8 cellular contexts compared by ENCODE assay signal in the genomic region with DNA sequence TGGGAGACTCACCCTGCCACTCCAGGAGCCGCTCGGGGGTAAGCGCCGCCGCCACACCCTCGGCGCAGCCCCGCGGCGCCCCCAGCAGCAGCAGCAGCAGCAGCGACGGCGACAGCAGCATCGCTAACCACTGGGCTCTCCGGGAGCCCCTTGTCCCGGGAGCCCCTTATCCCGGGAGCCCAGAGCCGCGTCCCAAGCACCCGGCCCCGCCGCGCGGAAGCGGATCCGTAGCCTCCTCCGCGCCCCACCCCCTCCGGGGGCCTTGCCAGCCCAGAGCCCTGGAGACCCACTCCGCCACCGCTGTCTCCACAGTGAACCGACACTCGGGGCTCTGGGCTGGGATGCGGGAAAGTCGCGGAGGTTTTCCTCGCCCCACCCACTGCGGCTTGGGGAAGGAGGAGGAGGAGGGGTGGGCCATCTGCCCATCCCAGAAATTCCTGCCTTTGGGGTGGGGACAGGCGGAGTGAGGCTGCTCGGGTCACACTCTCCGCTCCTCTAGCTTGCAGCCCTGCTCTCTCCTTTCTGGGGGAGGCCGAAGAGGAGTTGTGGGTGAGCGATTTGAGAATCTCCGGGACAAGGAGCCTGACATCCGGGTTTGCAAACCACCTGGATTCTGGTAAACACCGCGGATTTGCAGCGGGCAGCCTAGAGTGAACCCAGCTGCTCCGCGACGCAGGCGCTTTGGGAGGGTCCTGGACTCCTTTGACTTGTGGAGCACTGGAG. TPM values are rescaled to one million over a fixed set of nuclear protein-coding genes. Genes with fewer than 3 reads are reported as not detected.
DNase-seq lines count a peak whose midpoint lies in the region; ATAC-seq, FAIRE-seq and TF ChIP-seq lines count a peak whose summit lies in the region.

Gene PLA2R1 (minus strand): TSS at position 333 of the 723 bp plus-strand sequence. CDS start 212 bp downstream, at position 121.

- H3K79me2 ChIP-seq in HepG2 (ENCODE audit: insufficient read depth, low read length): no peaks in the 10 kb centered on the region

- no peak for TF ChIP-seq RAD21 in HepG2 (CRISPR knock-in tag; IDR thresholded peaks at IDR 0.05)

- peaks cover 17% of the 10 kb centered on the region for H3K4me1 Mint-ChIP-seq in CD14-positive monocyte
- peaks cover 15% of the 10 kb centered on the region for H3K4me1 Mint-ChIP-seq in dendritic cell treated with granulocyte-macrophage colony-stimulating factor and Interleukin-4, amounts not matched to agents 40 ng/mL and 50 ng/mL, for 4 days (ENCODE audit: low read depth)
- peaks cover 8% of the 10 kb centered on the region for H3K4me1 Mint-ChIP-seq in stimulated activated naive CD8-positive, alpha-beta T cell treated with anti-CD3 and anti-CD28 coated beads, Interleukin-15, Interleukin-2, amounts not matched to agents 100 ng/mL and 50 ng/mL, for 24 hours (ENCODE audit: low read depth)

- no peaks in the 10 kb centered on the region for H4K20me1 ChIP-seq in HepG2 (ENCODE audit: insufficient read depth, low read length)

- no TSS peak for BruUV-seq in HepG2 (replicated peaks; lab: Mats Ljungman, UMichigan)

- H3K4me2 ChIP-seq in HepG2 (ENCODE audit: low read depth, low read length): peak within 1 kb of the TSS; percentile 39

- no peak for TF ChIP-seq EP300 in HepG2 (IDR thresholded peaks at IDR 0.05; ENCODE audit: low read depth in 2 of 2, low read length in 2 of 2)
- TF ChIP-seq EP300 in HepG2 (CRISPR knock-in tag; IDR thresholded peaks at IDR 0.05; ENCODE audit: borderline replicate concordance): no peak

- CTCF ChIA-PET in HepG2 (lab: Yijun Ruan, JAX; ENCODE audit: low intra/inter-chr PET ratio, low total read pairs): no interaction called here

- FAIRE-seq in HepG2 (lab: Jason Lieb, UNC): no peak

- 24% methylated on average over 12 of the region's 52 CpGs for WGBS in HepG2 (ENCODE audit: low lambda C conversion rate)

- in situ Hi-C loops in HepG2 (cut with HindIII; ENCODE audit: extremely low pct_ligation_motif_present, low pct_unique_long_range_greater_than_20kb): no loop called here

- ATAC-seq in HepG2 (peak; percentile 49), HG03045 (IDR thresholded peaks at IDR 0.05; ENCODE audit: unreplicated experiment) (no peak)

- H3K4me3 ChIP-seq in HepG2 (replicated peaks in 1 of 3; ENCODE audit: insufficient read depth in 1 of 3, low read depth in 2 of 3, low read length in 3 of 3): peak within 1 kb of the TSS in 1 of 3 experiments; percentile 36; a peak in 1 of 6 replicates

- peak within 1 kb of the TSS; percentile 78 to 91 for H3K4me3 Mint-ChIP-seq in CD14-positive monocyte
- peak within 1 kb of the TSS; percentile 85 for H3K4me3 Mint-ChIP-seq in dendritic cell treated with granulocyte-macrophage colony-stimulating factor and Interleukin-4, amounts not matched to agents 40 ng/mL and 50 ng/mL, for 4 days
- H3K4me3 Mint-ChIP-seq in stimulated activated naive CD8-positive, alpha-beta T cell treated with anti-CD3 and anti-CD28 coated beads, Interleukin-15, Interleukin-2, amounts not matched to agents 100 ng/mL and 50 ng/mL, for 24 hours: peak within 1 kb of the TSS; percentile 70

- peaks cover 3 to 31% of the 10 kb centered on the region in 2 experiments; a peak in 3 of 5 replicates for H3K27me3 ChIP-seq in HepG2 (ENCODE audit: control insufficient read depth in 1 of 2, insufficient read depth in 2 of 2, low read length in 2 of 2)

- H3K9me3 ChIP-seq in HepG2 (ENCODE audit: low read length): no peaks in the 10 kb centered on the region

- no peak within 1 kb of the TSS for H3K27ac ChIP-seq in HepG2 (ENCODE audit: extremely low read length, insufficient read depth, low read length)

- peaks cover 0 to 13% (median 7%) of the 10 kb centered on the region in 7 donors for H3K9me3 Mint-ChIP-seq in CD14-positive monocyte
- no peaks in the 10 kb centered on the region for H3K9me3 Mint-ChIP-seq in dendritic cell treated with granulocyte-macrophage colony-stimulating factor and Interleukin-4, amounts not matched to agents 40 ng/mL and 50 ng/mL, for 4 days
- no peaks in the 10 kb centered on the region for H3K9me3 Mint-ChIP-seq in stimulated activated naive CD8-positive, alpha-beta T cell treated with anti-CD3 and anti-CD28 coated beads, Interleukin-15, Interleukin-2, amounts not matched to agents 100 ng/mL and 50 ng/mL, for 24 hours

- H3K36me3 Mint-ChIP-seq in CD14-positive monocyte: peaks cover 0 to 2% of the 10 kb centered on the region in 2 donors
- peaks cover 5% of the 10 kb centered on the region for H3K36me3 Mint-ChIP-seq in dendritic cell treated with granulocyte-macrophage colony-stimulating factor and Interleukin-4, amounts not matched to agents 40 ng/mL and 50 ng/mL, for 4 days (ENCODE audit: low read depth)
- no peaks in the 10 kb centered on the region for H3K36me3 Mint-ChIP-seq in stimulated activated naive CD8-positive, alpha-beta T cell treated with anti-CD3 and anti-CD28 coated beads, Interleukin-15, Interleukin-2, amounts not matched to agents 100 ng/mL and 50 ng/mL, for 24 hours (ENCODE audit: low read depth)

- no peak for TF ChIP-seq POLR2A in HepG2 (IDR thresholded peaks at IDR 0.05; ENCODE audit: insufficient read depth in 1 of 2, low read depth in 2 of 2, low read length in 2 of 2)

- H3K9ac ChIP-seq in HepG2 (ENCODE audit: insufficient read depth, low read depth, low read length): no peak within 1 kb of the TSS

- intact Hi-C loops in CD14-positive monocyte (cut with micrococcal nuclease) (no loop called here), HepG2 (cut with micrococcal nuclease; ENCODE audit: unreplicated experiment) (no loop called here)
- intact Hi-C loops in dendritic cell treated with granulocyte-macrophage colony-stimulating factor and Interleukin-4, amounts not matched to agents 40 ng/mL and 50 ng/mL, for 4 days (cut with micrococcal nuclease): no loop called here

- H3K4me1 ChIP-seq in HepG2 (ENCODE audit: insufficient read depth, low read length): peaks cover 7% of the 10 kb centered on the region; the same call in 1 of the 2 replicates

- H2AFZ ChIP-seq in HepG2 (ENCODE audit: low read length): no peak within 1 kb of the TSS

- TF ChIP-seq CTCF in CD14-positive monocyte (IDR thresholded peaks at IDR 0.05): no peak
- no peak for TF ChIP-seq CTCF in HepG2 (CRISPR knock-in tag; IDR thresholded peaks at IDR 0.05)
- TF ChIP-seq CTCF in GM20000 (IDR thresholded peaks at IDR 0.05; ENCODE audit: extremely low read depth, missing control alignments): no peak

- DNase-seq in CD14-positive monocyte (ENCODE audit: low spot score) (no peak), NCI-H2171 treated with DMSO at 0.1 percent for 48 hours (lab: John Stamatoyannopoulos, UW) (peak; percentile 60), HepG2 (ENCODE audit: low spot score) (no peak), GM20000 (ENCODE audit: low spot score) (no peak), activated gamma-delta T cell (lab: John Stamatoyannopoulos, UW) (no peak)

- peaks cover 20 to 34% (median 26%) of the 10 kb centered on the region in 3 donors for H3K27me3 Mint-ChIP-seq in CD14-positive monocyte (ENCODE audit: low read depth in 3 of 3)
- peaks cover 27% of the 10 kb centered on the region for H3K27me3 Mint-ChIP-seq in dendritic cell treated with granulocyte-macrophage colony-stimulating factor and Interleukin-4, amounts not matched to agents 40 ng/mL and 50 ng/mL, for 4 days
- H3K27me3 Mint-ChIP-seq in stimulated activated naive CD8-positive, alpha-beta T cell treated with anti-CD3 and anti-CD28 coated beads, Interleukin-15, Interleukin-2, amounts not matched to agents 100 ng/mL and 50 ng/mL, for 24 hours: peaks cover 46% of the 10 kb centered on the region

- peak within 1 kb of the TSS in 2 of 7 donors; percentile 1 to 25 for H3K27ac Mint-ChIP-seq in CD14-positive monocyte
- H3K27ac Mint-ChIP-seq in dendritic cell treated with granulocyte-macrophage colony-stimulating factor and Interleukin-4, amounts not matched to agents 40 ng/mL and 50 ng/mL, for 4 days: peak within 1 kb of the TSS; percentile 77
- no peak within 1 kb of the TSS for H3K27ac Mint-ChIP-seq in stimulated activated naive CD8-positive, alpha-beta T cell treated with anti-CD3 and anti-CD28 coated beads, Interleukin-15, Interleukin-2, amounts not matched to agents 100 ng/mL and 50 ng/mL, for 24 hours

- POLR2A ChIA-PET in HepG2 (lab: Yijun Ruan, JAX): no interaction called here

- no peaks in the 10 kb centered on the region for H3K36me3 ChIP-seq in HepG2 (replicated peaks in 1 of 2; ENCODE audit: control insufficient read depth in 1 of 2, insufficient read depth in 2 of 2, low read length in 2 of 2)

TF ChIP-seq in HepG2, 621 proteins besides CTCF, POLR2A, EP300 and RAD21:
- TF ChIP-seq ZNF772 (CRISPR knock-in tag; IDR thresholded peaks at IDR 0.05) (no peak), EZH2 (conservative IDR thresholded peaks at IDR 0.05; ENCODE audit: low read depth, low read length) (peak; percentile 67; the same call in 1 of the 2 replicates)

RNA-seq across cellular contexts. Expression of gene PLA2R1, which starts in this region (rescaled TPM):
- polyA plus RNA-seq in CD14-positive monocyte: not detected
- not detected in 2 replicates for total RNA-seq in HepG2 (2016; rRNA removed; fragmentation: Illumina TruSeq; extraction: Trizol)
- total RNA-seq in HepG2 (2016; cell fraction: cytosol; rRNA removed; fragmentation: Illumina TruSeq; extraction: Trizol; ENCODE audit: low read depth): not detected in 2 replicates
- total RNA-seq in HepG2 (2016; cell fraction: insoluble cytoplasmic fraction; rRNA removed; fragmentation: Illumina TruSeq; extraction: Trizol): not detected in 2 replicates
- not detected in 2 replicates for total RNA-seq in HepG2 (2016; cell fraction: membrane; rRNA removed; fragmentation: Illumina TruSeq; extraction: Trizol)
- not detected in 2 replicates for total RNA-seq in HepG2 (2016; cell fraction: nucleus; rRNA removed; fragmentation: Illumina TruSeq; extraction: Trizol)
- polyA plus RNA-seq in HepG2 (2011; rRNA removed): not detected in 2 replicates
- polyA plus RNA-seq in HepG2 (2011; cell fraction: cytosol; rRNA removed): not detected in 2 replicates
- polyA plus RNA-seq in HepG2 (2011; cell fraction: nucleus; rRNA removed): not detected in 2 replicates
- not detected in 2 replicates for polyA plus RNA-seq in HepG2 (2012)
- not detected in 2 replicates for polyA plus RNA-seq in HepG2 (2016; cell fraction: cytosol; fragmentation: Illumina TruSeq; extraction: Trizol; ENCODE audit: low read depth)
- not detected in 2 replicates for polyA plus RNA-seq in HepG2 (2016; cell fraction: insoluble cytoplasmic fraction; fragmentation: Illumina TruSeq; extraction: Trizol; ENCODE audit: low read depth)
- polyA plus RNA-seq in HepG2 (2016; cell fraction: membrane; fragmentation: Illumina TruSeq; extraction: Trizol; ENCODE audit: low read depth): not detected in 2 replicates
- not detected in 2 replicates for polyA plus RNA-seq in HepG2 (2016; cell fraction: nucleus; fragmentation: Illumina TruSeq; extraction: Trizol; ENCODE audit: insufficient read depth, low read depth)
- polyA minus RNA-seq in HepG2 (2011; rRNA and poly(A)+ RNA removed; ENCODE audit: low replicate concordance): 0.09 TPM in 1 of 2 replicates, not detected in the other
- polyA minus RNA-seq in HepG2 (2011; cell fraction: cytosol; rRNA and poly(A)+ RNA removed): not detected in 2 replicates
- polyA minus RNA-seq in HepG2 (2011; cell fraction: nucleus; rRNA and poly(A)+ RNA removed): not detected in 2 replicates

Comparison
In these comparisons a context has a peak if more than half of its experiments do, and no peak if none do; other contexts are left out.
1. Peak in ATAC-seq and H3K4me2 ChIP-seq in HepG2; RNA of the gene not detected or under 1 TPM.